Comparison of ENCODE assay signal across 9 cellular contexts in genomic region chr19:2237869-2238153, GRCh38. TPM values are rescaled to one million over a fixed set of nuclear protein-coding genes. Genes with fewer than 3 reads are reported as not detected.
DNase-seq lines count a peak whose midpoint lies in the region; ATAC-seq, FAIRE-seq and TF ChIP-seq lines count a peak whose summit lies in the region.
"Had no signal": no experiment of that assay in that cellular context is flagged by ENCODE, and none has a peak within 500 bp of the region (broad histone marks: within the 10 kb centered on the region; RNA-seq: fewer than 3 reads in every experiment).

No MANE protein-coding gene starts in this region.

- no peak for ATAC-seq in GM19463 (IDR thresholded peaks at IDR 0.05; ENCODE audit: unreplicated experiment)

- H4K20me1 ChIP-seq in OCI-LY1 (ENCODE audit: insufficient read depth, low read length) (no peaks in the 10 kb centered on the region), H1 (replicated peaks in 1 of 2; ENCODE audit: control insufficient read depth in 1 of 2, insufficient read depth in 2 of 2, low read length in 2 of 2) (peaks cover 31 to 44% of the 10 kb centered on the region in 2 experiments), osteoblast (ENCODE audit: insufficient read depth, low read length) (peaks cover 55% of the 10 kb centered on the region)

- peaks cover 44 to 80% (median 64%) of the 10 kb centered on the region in 4 donors for H3K4me1 Mint-ChIP-seq in CD4-positive, alpha-beta memory T cell

- peaks cover 29% of the 10 kb centered on the region for H3K79me1 ChIP-seq in H1 (ENCODE audit: low read depth, low read length)

- POLR2A ChIA-PET in CD4-positive, alpha-beta memory T cell (lab: Charles Lee; ENCODE audit: partially characterized antibody): interaction anchor here (0.9 to 10.5 kb wide), 6 partner anchors 18 to 381 kb away, joined by 3 to 325 read pairs (median 8); partner anchors contain the start of genes AMH, AP3D1, JSRP1 and TIMM13
- POLR2A ChIA-PET in H1 (lab: Charles Lee; ENCODE audit: partially characterized antibody): interaction anchor here (0.6 to 10.3 kb wide), 16 partner anchors 8 to 1053 kb away, joined by 3 to 206 read pairs (median 4); partner anchors contain the start of genes AMH, JSRP1, LSM7 and SPPL2B

- H3K79me2 ChIP-seq in OCI-LY1 (ENCODE audit: insufficient read depth, low read length): peaks cover 65% of the 10 kb centered on the region
- H3K79me2 ChIP-seq in H1 (ENCODE audit: control insufficient read depth in 1 of 2, insufficient read depth in 2 of 2, low read length in 2 of 2): peaks cover 44 to 73% of the 10 kb centered on the region in 2 experiments
- peaks cover 94% of the 10 kb centered on the region for H3K79me2 ChIP-seq in osteoblast (ENCODE audit: insufficient read depth, low read length)

- no peak overlapping the region for H3K23ac ChIP-seq in H1 (ENCODE audit: insufficient read length)

- TF ChIP-seq RAD21 in H1 (IDR thresholded peaks at IDR 0.05 in 1 of 2, conservative IDR thresholded peaks at IDR 0.05 in 1 of 2; ENCODE audit: low read depth in 2 of 2, low read length in 2 of 2): no peak

- intact Hi-C loops in CD4-positive, alpha-beta memory T cell (cut with micrococcal nuclease): loop anchor here (5.0 kb wide), 1 partner anchor 239 kb away; the partner anchor contains the start of gene GADD45B

- no peak overlapping the region for H4K5ac ChIP-seq in H1 (ENCODE audit: insufficient read length, low read depth, low read length)

- no peak overlapping the region for H2AK5ac ChIP-seq in H1 (ENCODE audit: low read depth, low read length)

- TF ChIP-seq CTCF in OCI-LY1 (IDR thresholded peaks at IDR 0.05; ENCODE audit: low read length): no peak
- no peak for TF ChIP-seq CTCF in H1 (IDR thresholded peaks at IDR 0.05; ENCODE audit: control extremely low read depth in 1 of 3, insufficient read depth in 1 of 3, low read depth in 1 of 3, low read length in 3 of 3)
- TF ChIP-seq CTCF in osteoblast (IDR thresholded peaks at IDR 0.05; ENCODE audit: extremely low read depth, low read depth, low read length): no peak

- no peak overlapping the region for H2BK5ac ChIP-seq in H1 (ENCODE audit: low read depth, low read length)

- peak overlapping the region; percentile 88 for H3K9ac ChIP-seq in OCI-LY1 (ENCODE audit: low read length)
- peak overlapping the region in 1 of 4 experiments; percentile 29; a peak in 2 of 7 replicates for H3K9ac ChIP-seq in H1 (replicated peaks in 1 of 4; ENCODE audit: extremely low read depth in 1 of 4, low read depth in 3 of 4, low read length in 3 of 4)

- H3K18ac ChIP-seq in H1 (ENCODE audit: extremely low read depth, low read length): no peak overlapping the region

- H3K23me2 ChIP-seq in H1 (ENCODE audit: low read depth, low read length): peaks cover 9% of the 10 kb centered on the region; the same call in 1 of the 2 replicates

- no peak overlapping the region for H2AFZ ChIP-seq in OCI-LY1 (ENCODE audit: low read length)
- no peak overlapping the region for H2AFZ ChIP-seq in H1 (ENCODE audit: low read length)
- H2AFZ ChIP-seq in osteoblast (ENCODE audit: low read length): no peak overlapping the region

- no peak for DNase-seq in CD4-positive, alpha-beta memory T cell
- DNase-seq in H1 (ENCODE audit: low read depth in 1 of 2, low spot score in 2 of 2): no peak
- no peak for DNase-seq in osteoblast (ENCODE audit: insufficient read length, low spot score, missing footprints)
- DNase-seq in T1000 (lab: John Stamatoyannopoulos, UW): no peak
- DNase-seq in G401 (ENCODE audit: low spot score): no peak
- no peak for DNase-seq in NCI-H2171 (lab: John Stamatoyannopoulos, UW)

- no peaks in the 10 kb centered on the region for H3K27me3 ChIP-seq in CD4-positive, alpha-beta memory T cell (ENCODE audit: insufficient read depth, low read length)
- H3K27me3 ChIP-seq in OCI-LY1 (ENCODE audit: insufficient read depth, low read length) (no peaks in the 10 kb centered on the region), H1 (replicated peaks in 1 of 4; ENCODE audit: control insufficient read depth in 3 of 4, extremely low read depth in 1 of 4, insufficient read depth in 3 of 4, low read length in 3 of 4) (no peaks in the 10 kb centered on the region), osteoblast (ENCODE audit: insufficient read depth, low read length) (no peaks in the 10 kb centered on the region)

- WGBS in H1 (ENCODE audit: extremely low coverage in 1 of 2, insufficient coverage in 1 of 2, insufficient read length in 1 of 2, insufficient replicate concordance in 2 of 2, low coverage in 1 of 2, low lambda C conversion rate in 2 of 2, missing lambda C conversion rate in 1 of 2), 2 experiments: 86% methylated on average over 6 of the region's 6 CpGs; no CpG with 5 or more reads in 1 of the 2 experiments

- H4K8ac ChIP-seq in H1 (ENCODE audit: extremely low read depth, insufficient read depth, low read length): peak overlapping the region; percentile 73; the same call in 1 of the 2 replicates

- H3K56ac ChIP-seq in H1 (replicated peaks; ENCODE audit: insufficient read length, low read depth, low read length): no peak overlapping the region

- peaks cover 11 to 49% of the 10 kb centered on the region in 2 donors for H3K36me3 Mint-ChIP-seq in CD4-positive, alpha-beta memory T cell

- TF ChIP-seq EP300 in H1 (IDR thresholded peaks at IDR 0.05; ENCODE audit: borderline replicate concordance in 1 of 2, low read depth in 2 of 2, low read length in 2 of 2): no peak

- no peaks in the 10 kb centered on the region for H3K9me2 ChIP-seq in OCI-LY1 (ENCODE audit: low read depth, low read length)

- CTCF ChIA-PET in CD4-positive, alpha-beta memory T cell (lab: Charles Lee; ENCODE audit: partially characterized antibody): interaction anchor here (0.6 to 4.8 kb wide), 9 partner anchors 16 to 383 kb away, joined by 3 to 75 read pairs (median 5); no protein-coding TSS in a partner anchor
- CTCF ChIA-PET in H1 (lab: Charles Lee; ENCODE audit: partially characterized antibody): interaction anchor here (0.7 to 4.1 kb wide), 10 partner anchors 16 to 1576 kb away, joined by 3 to 35 read pairs (median 4); no protein-coding TSS in a partner anchor

- H3K4ac ChIP-seq in H1 (replicated peaks; ENCODE audit: insufficient read length, low read depth, low read length): no peak overlapping the region

- no peak overlapping the region for H2BK15ac ChIP-seq in H1 (ENCODE audit: low read length)

- peak overlapping the region; percentile 84 to 99 (median 97) for H3K27ac Mint-ChIP-seq in CD4-positive, alpha-beta memory T cell

- no peak overlapping the region for H3K14ac ChIP-seq in H1 (ENCODE audit: insufficient read length)

- no peaks in the 10 kb centered on the region for H3F3A ChIP-seq in OCI-LY1 (ENCODE audit: insufficient read depth, low read length)

- in situ Hi-C loops in G401 (cut with HindIII; ENCODE audit: low sequenced_read_pairs): loop anchor here (5.0 kb wide), 1 partner anchor 79 kb away; no protein-coding TSS in a partner anchor

- TF ChIP-seq POLR2A in H1 (IDR thresholded peaks at IDR 0.05; ENCODE audit: control extremely low read depth in 1 of 2, low read depth in 2 of 2, low read length in 2 of 2): no peak

- no peak overlapping the region for H4K91ac ChIP-seq in H1 (replicated peaks; ENCODE audit: insufficient read length, low read length)

- no peak for FAIRE-seq in H1 (lab: Jason Lieb, UNC)

- H2BK20ac ChIP-seq in H1 (ENCODE audit: low read length): no peak overlapping the region

- H3K27ac ChIP-seq in CD4-positive, alpha-beta memory T cell (ENCODE audit: low read depth, low read length): peak overlapping the region; percentile 98
- H3K27ac ChIP-seq in OCI-LY1 (ENCODE audit: low read depth, low read length, poor library complexity, severe bottlenecking) (peak overlapping the region; percentile 79), H1 (ENCODE audit: low read depth, low read length) (no peak overlapping the region), osteoblast (ENCODE audit: low read depth, low read length) (no peak overlapping the region)

- peaks cover 8% of the 10 kb centered on the region for H3K36me3 ChIP-seq in CD4-positive, alpha-beta memory T cell (ENCODE audit: insufficient read depth, low read length)
- H3K36me3 ChIP-seq in OCI-LY1 (ENCODE audit: insufficient read depth, low read length) (peaks cover 28% of the 10 kb centered on the region), H1 (ENCODE audit: control insufficient read depth in 2 of 4, insufficient read depth in 4 of 4, low read length in 3 of 4) (peaks cover 0 to 15% (median 10%) of the 10 kb centered on the region in 4 experiments; a peak in 5 of 8 replicates), osteoblast (ENCODE audit: insufficient read depth, low read length) (peaks cover 26% of the 10 kb centered on the region)

- H3K4me1 ChIP-seq in CD4-positive, alpha-beta memory T cell (ENCODE audit: insufficient read depth, low read length): peaks cover 75% of the 10 kb centered on the region
- peaks cover 65% of the 10 kb centered on the region for H3K4me1 ChIP-seq in OCI-LY1 (ENCODE audit: insufficient read depth, low read length, severe bottlenecking)
- peaks cover 0 to 24% (median 14%) of the 10 kb centered on the region in 4 experiments; a peak in 6 of 7 replicates for H3K4me1 ChIP-seq in H1 (replicated peaks in 1 of 4; ENCODE audit: control insufficient read depth in 3 of 4, insufficient read depth in 4 of 4, low read length in 3 of 4)
- peaks cover 45% of the 10 kb centered on the region for H3K4me1 ChIP-seq in osteoblast (ENCODE audit: insufficient read depth, low read length)

- H3K9me3 ChIP-seq in CD4-positive, alpha-beta memory T cell (ENCODE audit: control insufficient read depth in 1 of 2, low read length in 2 of 2): no peaks in the 10 kb centered on the region
- no peaks in the 10 kb centered on the region for H3K9me3 ChIP-seq in OCI-LY1 (ENCODE audit: low read length)
- no peaks in the 10 kb centered on the region for H3K9me3 ChIP-seq in H1 (ENCODE audit: insufficient read depth in 2 of 2, low read depth in 1 of 2, low read length in 1 of 2)
- H3K9me3 ChIP-seq in osteoblast (ENCODE audit: low read depth, low read length): no peaks in the 10 kb centered on the region

- no peak overlapping the region for H2BK120ac ChIP-seq in H1 (replicated peaks; ENCODE audit: low read depth, low read length)

- no peak overlapping the region for H2BK12ac ChIP-seq in H1 (ENCODE audit: low read depth, low read length)

- peaks cover 0 to 5% (median 0%) of the 10 kb centered on the region in 8 donors for H3K9me3 Mint-ChIP-seq in CD4-positive, alpha-beta memory T cell

- H3K4me3 ChIP-seq in CD4-positive, alpha-beta memory T cell (ENCODE audit: low read length in 2 of 2): peak overlapping the region; percentile 38 to 88
- H3K4me3 ChIP-seq in OCI-LY1 (ENCODE audit: low read depth, low read length, poor library complexity, severe bottlenecking): peak overlapping the region; percentile 94
- H3K4me3 ChIP-seq in H1 (ENCODE audit: extremely low read depth in 1 of 4, insufficient read depth in 2 of 4, low read depth in 3 of 4, low read length in 4 of 4): peak overlapping the region; percentile 58 to 81 (median 71); a peak in 4 of 8 replicates
- peak overlapping the region; percentile 89 for H3K4me3 ChIP-seq in osteoblast (ENCODE audit: insufficient read depth, low read length)

- H3K4me2 ChIP-seq in OCI-LY1 (ENCODE audit: low read length) (peak overlapping the region; percentile 97), H1 (ENCODE audit: insufficient read depth in 1 of 2, low read depth in 2 of 2, low read length in 2 of 2) (peak overlapping the region; percentile 7 to 93), osteoblast (ENCODE audit: insufficient read depth, low read length) (peak overlapping the region; percentile 98)

- peak overlapping the region; percentile 86 to 100 (median 98) for H3K4me3 Mint-ChIP-seq in CD4-positive, alpha-beta memory T cell

- H3K27me3 Mint-ChIP-seq in CD4-positive, alpha-beta memory T cell: peaks cover 2 to 5% of the 10 kb centered on the region in 2 donors

RNA-seq across cellular contexts. Expression of gene SF3A2, which starts 1.2 kb away (rescaled TPM):
- 100 to 1,000 TPM; 140 to 141 TPM for total RNA-seq in CD4-positive, alpha-beta memory T cell
- polyA plus RNA-seq in CD4-positive, alpha-beta memory T cell: 10 to 100 TPM in 1 of 2 donors, 1 to 10 TPM in 1; 8.3 to 37.8 TPM
- total RNA-seq in H1 (2021; fragmentation: NEBNext Ultra II Directional; extraction: Animal tissue kit (Norgen Biotek cat#: 25700)): 142 and 146 TPM in 2 replicates
- polyA plus RNA-seq in H1 (2011; rRNA removed): 15.3 and 31.2 TPM in 2 replicates
- 22.1 TPM for polyA plus RNA-seq in H1 (2011; cell fraction: cytosol; rRNA removed)
- 171 TPM for polyA plus RNA-seq in H1 (2011; cell fraction: nucleus; rRNA removed)
- 97.0 to 157 TPM (median 147 TPM) in 4 replicates for polyA plus RNA-seq in H1 (2012, experiment 1 of 2)
- polyA plus RNA-seq in H1 (2012, experiment 2 of 2): 117 TPM
- 109 TPM for polyA plus RNA-seq in H1 (2013, experiment 1 of 2)
- polyA plus RNA-seq in H1 (2013, experiment 2 of 2): 101 TPM
- 18.4 and 22.8 TPM in 2 replicates for polyA minus RNA-seq in H1 (2011; rRNA and poly(A)+ RNA removed)
- polyA minus RNA-seq in H1 (2011; cell fraction: cytosol; rRNA and poly(A)+ RNA removed): 64.4 TPM
- polyA minus RNA-seq in H1 (2011; cell fraction: nucleus; rRNA and poly(A)+ RNA removed): 112 TPM
- total RNA-seq in osteoblast: 27.1 and 27.9 TPM in 2 replicates
- 21.9 and 33.0 TPM in 2 replicates for total RNA-seq in G401 (2014; rRNA removed; shearing (Covaris generic))

RNA-seq across cellular contexts. Expression of gene PLEKHJ1, which starts 1.7 kb away (rescaled TPM):
- total RNA-seq in CD4-positive, alpha-beta memory T cell: 10 to 100 TPM; 64.9 to 65.3 TPM
- polyA plus RNA-seq in CD4-positive, alpha-beta memory T cell: 100 to 1,000 TPM; 105 to 119 TPM
- total RNA-seq in H1 (2021; fragmentation: NEBNext Ultra II Directional; extraction: Animal tissue kit (Norgen Biotek cat#: 25700)): 135 TPM in 2 replicates
- 187 and 235 TPM in 2 replicates for polyA plus RNA-seq in H1 (2011; rRNA removed)
- 217 TPM for polyA plus RNA-seq in H1 (2011; cell fraction: cytosol; rRNA removed)
- polyA plus RNA-seq in H1 (2011; cell fraction: nucleus; rRNA removed): 175 TPM
- 118 to 165 TPM (median 146 TPM) in 4 replicates for polyA plus RNA-seq in H1 (2012, experiment 1 of 2)
- 185 TPM for polyA plus RNA-seq in H1 (2012, experiment 2 of 2)
- polyA plus RNA-seq in H1 (2013, experiment 1 of 2): 108 TPM
- 117 TPM for polyA plus RNA-seq in H1 (2013, experiment 2 of 2)
- polyA minus RNA-seq in H1 (2011; rRNA and poly(A)+ RNA removed): 29.0 and 35.2 TPM in 2 replicates
- 43.3 TPM for polyA minus RNA-seq in H1 (2011; cell fraction: cytosol; rRNA and poly(A)+ RNA removed)
- polyA minus RNA-seq in H1 (2011; cell fraction: nucleus; rRNA and poly(A)+ RNA removed): 40.6 TPM
- 32.1 and 43.4 TPM in 2 replicates for total RNA-seq in osteoblast
- total RNA-seq in G401 (2014; rRNA removed; shearing (Covaris generic)): 172 and 182 TPM in 2 replicates

RNA-seq across cellular contexts. Expression of gene AMH, which starts 11.3 kb away (rescaled TPM):
- 10 to 100 TPM in 1 of 2 experiments, 1 to 10 TPM in 1; 7.5 to 12.7 TPM for total RNA-seq in CD4-positive, alpha-beta memory T cell
- polyA plus RNA-seq in CD4-positive, alpha-beta memory T cell: not detected
- total RNA-seq in H1 (2021; fragmentation: NEBNext Ultra II Directional; extraction: Animal tissue kit (Norgen Biotek cat#: 25700)): 13.0 and 15.4 TPM in 2 replicates
- 10.5 and 19.3 TPM in 2 replicates for polyA plus RNA-seq in H1 (2011; rRNA removed)
- 10.1 TPM for polyA plus RNA-seq in H1 (2011; cell fraction: cytosol; rRNA removed)
- polyA plus RNA-seq in H1 (2011; cell fraction: nucleus; rRNA removed): 104 TPM
- 12.7 to 23.7 TPM (median 18.4 TPM) in 4 replicates for polyA plus RNA-seq in H1 (2012, experiment 1 of 2)
- polyA plus RNA-seq in H1 (2012, experiment 2 of 2): 9.0 TPM
- polyA plus RNA-seq in H1 (2013, experiment 1 of 2): 6.7 TPM
- 5.6 TPM for polyA plus RNA-seq in H1 (2013, experiment 2 of 2)
- 0.46 and 0.63 TPM in 2 replicates for polyA minus RNA-seq in H1 (2011; rRNA and poly(A)+ RNA removed)
- 3.1 TPM for polyA minus RNA-seq in H1 (2011; cell fraction: cytosol; rRNA and poly(A)+ RNA removed)
- 13.1 TPM for polyA minus RNA-seq in H1 (2011; cell fraction: nucleus; rRNA and poly(A)+ RNA removed)
- under 0.01 and 0.29 TPM in 2 replicates for total RNA-seq in osteoblast
- 2.6 and 4.6 TPM in 2 replicates for total RNA-seq in G401 (2014; rRNA removed; shearing (Covaris generic))

RNA-seq across cellular contexts. Expression of gene JSRP1, which starts 18.4 kb away (rescaled TPM):
- 1 to 10 TPM; 1.3 to 1.5 TPM for total RNA-seq in CD4-positive, alpha-beta memory T cell
- polyA plus RNA-seq in CD4-positive, alpha-beta memory T cell: 1 to 10 TPM; 1.1 to 1.7 TPM
- total RNA-seq in H1 (2021; fragmentation: NEBNext Ultra II Directional; extraction: Animal tissue kit (Norgen Biotek cat#: 25700)): 0.56 and 1.7 TPM in 2 replicates
- polyA plus RNA-seq in H1 (2011; rRNA removed): 0.24 and 0.53 TPM in 2 replicates
- polyA plus RNA-seq in H1 (2011; cell fraction: cytosol; rRNA removed): 0.41 TPM
- polyA plus RNA-seq in H1 (2011; cell fraction: nucleus; rRNA removed): 0.10 TPM
- polyA plus RNA-seq in H1 (2012, experiment 1 of 2): 0.40 to 2.0 TPM (median 1.1 TPM) in 3 of 4 replicates, not detected in the other
- polyA plus RNA-seq in H1 (2012, experiment 2 of 2): not detected
- 0.83 TPM for polyA plus RNA-seq in H1 (2013, experiment 1 of 2)
- polyA plus RNA-seq in H1 (2013, experiment 2 of 2): 0.96 TPM
- not detected in 2 replicates for polyA minus RNA-seq in H1 (2011; rRNA and poly(A)+ RNA removed)
- polyA minus RNA-seq in H1 (2011; cell fraction: cytosol; rRNA and poly(A)+ RNA removed): not detected
- polyA minus RNA-seq in H1 (2011; cell fraction: nucleus; rRNA and poly(A)+ RNA removed): not detected
- total RNA-seq in osteoblast: 0.72 TPM in 1 of 2 replicates, not detected in the other
- total RNA-seq in G401 (2014; rRNA removed; shearing (Covaris generic)): 2.5 TPM in 1 of 2 replicates, not detected in the other
- total RNA-seq: HT1080 had no signal

RNA-seq across cellular contexts. Expression of gene PEAK3, which starts 44.2 kb away (rescaled TPM):
- under 1 TPM in 1 of 2 experiments, not detected in 1; 0.11 TPM for total RNA-seq in CD4-positive, alpha-beta memory T cell
- polyA plus RNA-seq in CD4-positive, alpha-beta memory T cell: under 1 TPM; 0.07 TPM
- total RNA-seq in H1 (2021; fragmentation: NEBNext Ultra II Directional; extraction: Animal tissue kit (Norgen Biotek cat#: 25700)): not detected in 2 replicates
- polyA plus RNA-seq in H1 (2011; rRNA removed): not detected in 2 replicates
- not detected for polyA plus RNA-seq in H1 (2011; cell fraction: cytosol; rRNA removed)
- not detected for polyA plus RNA-seq in H1 (2011; cell fraction: nucleus; rRNA removed)
- polyA plus RNA-seq in H1 (2012, experiment 1 of 2): 0.06 to 0.11 TPM in 2 of 4 replicates, not detected in the others
- not detected for polyA plus RNA-seq in H1 (2012, experiment 2 of 2)
- polyA plus RNA-seq in H1 (2013, experiment 1 of 2): not detected
- polyA plus RNA-seq in H1 (2013, experiment 2 of 2): not detected
- not detected in 2 replicates for polyA minus RNA-seq in H1 (2011; rRNA and poly(A)+ RNA removed)
- polyA minus RNA-seq in H1 (2011; cell fraction: cytosol; rRNA and poly(A)+ RNA removed): not detected
- polyA minus RNA-seq in H1 (2011; cell fraction: nucleus; rRNA and poly(A)+ RNA removed): not detected
- under 0.01 TPM in 1 of 2 replicates, not detected in the other for total RNA-seq in osteoblast
- not detected in 2 replicates for total RNA-seq in G401 (2014; rRNA removed; shearing (Covaris generic))

Comparison
In these comparisons a context has a peak if more than half of its experiments do, and no peak if none do; other contexts are left out.
1. H3K27ac ChIP-seq: peak in CD4-positive, alpha-beta memory T cell (single experiment) and OCI-LY1 (single experiment); none in H1 (single experiment) and osteoblast (single experiment).
2. Peak in every context shown above with its lines, with median percentiles within 50 percentile points of each other: H3K4me3 ChIP-seq and H3K4me2 ChIP-seq.